In the genomic region with DNA sequence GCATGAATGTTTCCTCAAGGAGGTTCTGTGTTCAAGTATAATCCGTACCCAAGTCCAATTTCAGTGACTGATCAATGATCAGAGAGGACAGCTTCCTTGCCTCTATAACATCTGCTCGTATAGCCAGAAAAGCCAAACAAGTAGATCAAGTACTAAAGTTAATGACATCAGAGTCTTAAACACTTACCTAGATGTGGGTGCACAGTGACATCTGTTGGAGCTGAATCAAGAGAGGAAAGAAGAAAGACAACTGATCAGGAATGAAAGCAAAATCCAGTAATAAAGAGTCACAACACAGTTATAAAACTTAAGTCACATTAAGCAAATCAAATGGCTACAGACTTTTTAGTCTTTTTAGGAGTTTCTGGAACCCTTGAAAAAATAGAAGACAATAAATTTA, we compare ENCODE assay signal across 14 cellular contexts.
A peak's percentile ranks its signal among the peaks of the same experiment; 100 is the strongest.
DNase-seq lines count a peak whose midpoint lies in the region; ATAC-seq, FAIRE-seq and TF ChIP-seq lines count a peak whose summit lies in the region.
"Had no signal": no experiment of that assay in that cellular context is flagged by ENCODE, and none has a peak within 500 bp of the region (broad histone marks: within the 10 kb centered on the region; RNA-seq: fewer than 3 reads in every experiment).

No MANE protein-coding gene starts in this region.

- CTCF ChIA-PET in CD8-positive, alpha-beta T cell (lab: Charles Lee): no interaction called here

- peaks cover 2% of the 10 kb centered on the region for H3K27me3 Mint-ChIP-seq in CD8-positive, alpha-beta T cell (ENCODE audit: low read depth)

- FAIRE-seq in bronchial epithelial cell (lab: Jason Lieb, UNC): no peak
- FAIRE-seq: colon had no signal

- H3K27ac ChIP-seq in CD8-positive, alpha-beta T cell (ENCODE audit: low read depth, low read length): no peak overlapping the region

- H3K36me3 Mint-ChIP-seq in CD8-positive, alpha-beta T cell: no peaks in the 10 kb centered on the region
- H3K36me3 Mint-ChIP-seq: activated naive CD4-positive, alpha-beta T cell treated with anti-CD3 and anti-CD28 coated beads, Interleukin-2, amount 50 U/mL, for 72 hours; immature natural killer cell had no signal

- H3K4me3 Mint-ChIP-seq in CD8-positive, alpha-beta T cell: no peak overlapping the region
- H3K4me3 Mint-ChIP-seq: immature natural killer cell had no signal

- no peaks in the 10 kb centered on the region for H3K36me3 ChIP-seq in bronchial epithelial cell (ENCODE audit: control insufficient read depth, insufficient read depth, low read length)
- no peaks in the 10 kb centered on the region for H3K36me3 ChIP-seq in CD8-positive, alpha-beta T cell (ENCODE audit: insufficient read depth, low read length)

- peak; percentile 24 for TF ChIP-seq CTCF in bronchial epithelial cell (IDR thresholded peaks at IDR 0.05; ENCODE audit: insufficient read depth, low read length, severe bottlenecking)
- peak; percentile 11 for TF ChIP-seq CTCF in retinal pigment epithelial cell (conservative IDR thresholded peaks at IDR 0.05; ENCODE audit: low read depth, low read length)
- TF ChIP-seq CTCF in CD8-positive, alpha-beta T cell (IDR thresholded peaks at IDR 0.05): no peak

- no peak for ATAC-seq in HG02571 (IDR thresholded peaks at IDR 0.05; ENCODE audit: unreplicated experiment)
- ATAC-seq in CD8-positive, alpha-beta T cell: no peak
- ATAC-seq: activated naive CD4-positive, alpha-beta T cell treated with anti-CD3 and anti-CD28 coated beads, Interleukin-2, amount 50 U/mL, for 72 hours; mucosa of descending colon; stimulated activated naive CD8-positive, alpha-beta T cell treated with anti-CD3 and anti-CD28 coated beads, Interleukin-15, Interleukin-2, amounts not matched to agents 100 U/mL and 50 U/mL, for 24 hours had no signal

- H3K4me1 ChIP-seq in CD8-positive, alpha-beta T cell (ENCODE audit: insufficient read depth, low read length): no peaks in the 10 kb centered on the region

- no peaks in the 10 kb centered on the region for H3K9me3 ChIP-seq in CD8-positive, alpha-beta T cell (ENCODE audit: low read length)
- H3K9me3 ChIP-seq: mucosa of descending colon had no signal

- no peaks in the 10 kb centered on the region for H3K27me3 ChIP-seq in bronchial epithelial cell (ENCODE audit: control insufficient read depth, insufficient read depth, low read length)
- no peaks in the 10 kb centered on the region for H3K27me3 ChIP-seq in CD8-positive, alpha-beta T cell (ENCODE audit: insufficient read depth, low read length)

- DNase-seq in SIG-M5 treated with dmso at 0.1 percent for 504 hours (lab: John Stamatoyannopoulos, UW; ENCODE audit: unreplicated experiment): peak; percentile 14
- DNase-seq in SIG-M5 (lab: John Stamatoyannopoulos, UW): no peak
- DNase-seq in NCI-H526 (lab: John Stamatoyannopoulos, UW): peak; percentile 23 to 41
- peak; percentile 48 for DNase-seq in bronchial epithelial cell (ENCODE audit: low read depth)
- DNase-seq in retinal pigment epithelial cell (ENCODE audit: low read depth): no peak
- DNase-seq in CD8-positive, alpha-beta T cell: no peak
- no peak for DNase-seq in 8988T
- DNase-seq: immature natural killer cell; mucosa of descending colon; stimulated activated CD4-positive, alpha-beta T cell treated with anti-CD3 and anti-CD28 coated beads, Interleukin-4, amount 100 ng/mL, for 4 hours; stimulated activated naive CD8-positive, alpha-beta T cell treated with anti-CD3 and anti-CD28 coated beads, Interleukin-15, Interleukin-2, amounts not matched to agents 100 U/mL and 50 U/mL, for 24 hours had no signal

- intact Hi-C loops in CD8-positive, alpha-beta T cell (cut with DNase I, micrococcal nuclease): no loop called here

- H3K4me1 Mint-ChIP-seq in CD8-positive, alpha-beta T cell (ENCODE audit: low read depth): no peaks in the 10 kb centered on the region
- H3K4me1 Mint-ChIP-seq: immature natural killer cell had no signal

- POLR2A ChIA-PET in CD8-positive, alpha-beta T cell (lab: Charles Lee): no interaction called here

- no peak overlapping the region for H3K27ac Mint-ChIP-seq in CD8-positive, alpha-beta T cell
- H3K27ac Mint-ChIP-seq: activated naive CD4-positive, alpha-beta T cell treated with anti-CD3 and anti-CD28 coated beads, Interleukin-2, amount 50 U/mL, for 72 hours; immature natural killer cell had no signal

- no peaks in the 10 kb centered on the region for H3K9me3 Mint-ChIP-seq in CD8-positive, alpha-beta T cell
- H3K9me3 Mint-ChIP-seq: activated naive CD4-positive, alpha-beta T cell treated with anti-CD3 and anti-CD28 coated beads, Interleukin-2, amount 50 U/mL, for 72 hours had no signal

- H3K4me3 ChIP-seq in bronchial epithelial cell (ENCODE audit: low read depth, low read length) (no peak overlapping the region), retinal pigment epithelial cell (ENCODE audit: low read length) (no peak overlapping the region)
- no peak overlapping the region for H3K4me3 ChIP-seq in CD8-positive, alpha-beta T cell (ENCODE audit: low read depth, low read length)
- H3K4me3 ChIP-seq: mucosa of descending colon had no signal

Comparison
In these comparisons a context has a peak if more than half of its experiments do, and no peak if none do; other contexts are left out.
1. DNase-seq: peak in SIG-M5 treated with dmso at 0.1 percent for 504 hours (single experiment), NCI-H526 (2 of 2) and bronchial epithelial cell (single experiment); none in SIG-M5 (single experiment), retinal pigment epithelial cell (single experiment), CD8-positive, alpha-beta T cell (0 of 7) and 8988T (single experiment).